Comparison of ENCODE assay signal across 17 cellular contexts in genomic region chr15:81897011-81897677, GRCh38.
DNase-seq lines count a peak whose midpoint lies in the region; ATAC-seq and TF ChIP-seq lines count a peak whose summit lies in the region.
"Had no signal": no experiment of that assay in that cellular context is flagged by ENCODE, and none has a peak within 500 bp of the region (broad histone marks: within the 10 kb centered on the region; RNA-seq: fewer than 3 reads in every experiment).

No MANE protein-coding gene starts in this region.

- CTCF ChIA-PET in activated CD8-positive, alpha-beta T cell treated with anti-CD3 and anti-CD28 coated beads for 36 hours (lab: Charles Lee): interaction anchor here (1.5 kb wide), 1 partner anchor 9 kb away, joined by 3 read pairs; no protein-coding TSS in a partner anchor

- no peaks in the 10 kb centered on the region for H3K36me3 Mint-ChIP-seq in activated CD8-positive, alpha-beta T cell treated with anti-CD3 and anti-CD28 coated beads for 36 hours (ENCODE audit: low read depth)
- H3K36me3 Mint-ChIP-seq: WTC11 had no signal

- in situ Hi-C loops in astrocyte of the spinal cord (cut with HindIII; ENCODE audit: low sequenced_read_pairs): no loop called here

- no peak for ATAC-seq in GM21360 (IDR thresholded peaks at IDR 0.05; ENCODE audit: unreplicated experiment)
- ATAC-seq in activated CD8-positive, alpha-beta T cell treated with anti-CD3 and anti-CD28 coated beads for 36 hours: no peak
- no peak for ATAC-seq in HG03025 (IDR thresholded peaks at IDR 0.05; ENCODE audit: low FRiP score, unreplicated experiment)
- ATAC-seq: WTC11 had no signal

- intact Hi-C loops in activated CD8-positive, alpha-beta T cell treated with anti-CD3 and anti-CD28 coated beads for 36 hours (cut with micrococcal nuclease): no loop called here

- DNase-seq in AG08395 (ENCODE audit: low spot score): peak; percentile 68
- DNase-seq in HS-5 (ENCODE audit: low read depth): peak; percentile 19
- DNase-seq in astrocyte of the spinal cord (ENCODE audit: low read depth, low spot score): peak; percentile 67
- DNase-seq in kidney glomerular epithelial cell (lab: John Stamatoyannopoulos, UW): peak; percentile 82
- DNase-seq in activated CD8-positive, alpha-beta T cell treated with anti-CD3 and anti-CD28 coated beads for 36 hours: no peak
- no peak for DNase-seq in NCI-H510A (lab: John Stamatoyannopoulos, UW)
- DNase-seq: activated T-cell treated with anti-CD3 and anti-CD28 coated beads, Interleukin-2, amount 50 U/mL, for 1 hour; anterior cingulate cortex; NCI-H748 treated with DMSO at 0.1 percent for 48 hours; posterior cingulate gyrus had no signal

- H3K4me3 ChIP-seq in astrocyte of the spinal cord (ENCODE audit: low read depth, low read length): no peak overlapping the region
- H3K4me3 ChIP-seq: BLaER1, HAP-1, SJCRH30, uterus had no signal

- TF ChIP-seq CTCF in astrocyte of the spinal cord (IDR thresholded peaks at IDR 0.05; ENCODE audit: low read depth, low read length): no peak
- no peak for TF ChIP-seq CTCF in activated CD8-positive, alpha-beta T cell treated with anti-CD3 and anti-CD28 coated beads for 36 hours (IDR thresholded peaks at IDR 0.05)

- H3K4me1 Mint-ChIP-seq in activated CD8-positive, alpha-beta T cell treated with anti-CD3 and anti-CD28 coated beads for 36 hours (ENCODE audit: low read depth): no peaks in the 10 kb centered on the region

- H3K9me3 Mint-ChIP-seq in activated CD8-positive, alpha-beta T cell treated with anti-CD3 and anti-CD28 coated beads for 36 hours: no peaks in the 10 kb centered on the region
- H3K9me3 Mint-ChIP-seq: WTC11 had no signal

- no peak overlapping the region for H3K27ac Mint-ChIP-seq in activated CD8-positive, alpha-beta T cell treated with anti-CD3 and anti-CD28 coated beads for 36 hours
- H3K27ac Mint-ChIP-seq: WTC11 had no signal

- no peak overlapping the region for H3K4me3 Mint-ChIP-seq in activated CD8-positive, alpha-beta T cell treated with anti-CD3 and anti-CD28 coated beads for 36 hours
- H3K4me3 Mint-ChIP-seq: WTC11 had no signal

- H3K27me3 Mint-ChIP-seq in activated CD8-positive, alpha-beta T cell treated with anti-CD3 and anti-CD28 coated beads for 36 hours: peaks cover 2% of the 10 kb centered on the region

- POLR2A ChIA-PET in activated CD8-positive, alpha-beta T cell treated with anti-CD3 and anti-CD28 coated beads for 36 hours (lab: Charles Lee): interaction anchor here (0.6 kb wide), 1 partner anchor 489 kb away, joined by 3 read pairs; no protein-coding TSS in a partner anchor

Comparison
In these comparisons a context has a peak if more than half of its experiments do, and no peak if none do; other contexts are left out.
1. DNase-seq: peak in AG08395 (single experiment), HS-5 (single experiment), astrocyte of the spinal cord (single experiment) and kidney glomerular epithelial cell (single experiment); none in activated CD8-positive, alpha-beta T cell treated with anti-CD3 and anti-CD28 coated beads for 36 hours (single experiment) and NCI-H510A (single experiment).